In genomic region chr1:167510244-167510643, GRCh38 we compare ENCODE assay signal across 18 cellular contexts. TPM values are rescaled to one million over a fixed set of nuclear protein-coding genes. Genes with fewer than 3 reads are reported as not detected.
DNase-seq lines count a peak whose midpoint lies in the region; ATAC-seq and TF ChIP-seq lines count a peak whose summit lies in the region.
"Had no signal": no experiment of that assay in that cellular context is flagged by ENCODE, and none has a peak within 500 bp of the region (broad histone marks: within the 10 kb centered on the region; RNA-seq: fewer than 3 reads in every experiment).

No MANE protein-coding gene starts in this region.

- H3K27me3 ChIP-seq in neuronal stem cell (ENCODE audit: control insufficient read depth in 3 of 3, insufficient read depth in 3 of 3, low read depth in 1 of 3, low read length in 3 of 3) (no peaks in the 10 kb centered on the region), SK-N-SH (ENCODE audit: insufficient read depth) (no peaks in the 10 kb centered on the region; the same call in 1 of the 2 replicates)

- H3F3A ChIP-seq in SK-N-SH (replicated peaks; ENCODE audit: insufficient read depth): no peaks in the 10 kb centered on the region

- peak overlapping the region; percentile 76 for H3K27ac Mint-ChIP-seq in activated CD4-positive, alpha-beta T cell treated with anti-CD3 and anti-CD28 coated beads, Interleukin-2, amount 10 ng/mL, durations not matched to agents 7 days and 5 days
- H3K27ac Mint-ChIP-seq in activated naive CD4-positive, alpha-beta T cell treated with anti-CD3 and anti-CD28 coated beads, Interleukin-2, amount 50 U/mL, for 72 hours: peak overlapping the region in 1 of 2 donors; percentile 39

- no peaks in the 10 kb centered on the region for H3K79me1 ChIP-seq in neuronal stem cell (ENCODE audit: low read depth, low read length)

- no CpG with 5 or more reads among the region's 3 CpGs for WGBS in neuronal stem cell (ENCODE audit: extremely low coverage in 2 of 2, insufficient read length in 2 of 2, insufficient replicate concordance in 1 of 2), 2 donors
- 42% methylated on average over 3 of the region's 3 CpGs for WGBS in SK-N-SH (ENCODE audit: low lambda C conversion rate)

- peak overlapping the region; percentile 6 for H3K23ac ChIP-seq in neuronal stem cell (ENCODE audit: low read depth, low read length, poor library complexity)

- H3K36me3 ChIP-seq in neuronal stem cell (replicated peaks in 1 of 2; ENCODE audit: control insufficient read depth in 2 of 2, insufficient read depth in 2 of 2, low read length in 2 of 2) (no peaks in the 10 kb centered on the region), SK-N-SH (replicated peaks in 1 of 2; ENCODE audit: control insufficient read depth in 1 of 2, insufficient read depth in 2 of 2, low read length in 1 of 2) (no peaks in the 10 kb centered on the region)
- H3K36me3 ChIP-seq: esophagus squamous epithelium had no signal

- H3K4me2 ChIP-seq in neuronal stem cell (ENCODE audit: insufficient read depth, low read length, poor library complexity, severe bottlenecking) (no peak overlapping the region), SK-N-SH (no peak overlapping the region)

- no peak overlapping the region for H2BK5ac ChIP-seq in neuronal stem cell (ENCODE audit: low read length)

- peak overlapping the region; percentile 76 for H3K4me3 Mint-ChIP-seq in activated CD4-positive, alpha-beta T cell treated with anti-CD3 and anti-CD28 coated beads, Interleukin-2, amount 10 ng/mL, durations not matched to agents 7 days and 5 days

- POLR2A ChIA-PET in activated CD4-positive, alpha-beta T cell treated with anti-CD3 and anti-CD28 coated beads, Interleukin-2, amount 10 ng/mL, durations not matched to agents 7 days and 5 days (lab: Charles Lee): no interaction called here
- POLR2A ChIA-PET in SK-N-SH (lab: Yijun Ruan, JAX): no interaction called here

- H3K9ac ChIP-seq in neuronal stem cell (ENCODE audit: low read depth, low read length, poor library complexity) (no peak overlapping the region), SK-N-SH (no peak overlapping the region)

- H3K4me1 ChIP-seq in neuronal stem cell (ENCODE audit: control insufficient read depth in 2 of 2, insufficient read depth in 1 of 2, low read depth in 1 of 2, low read length in 2 of 2) (peaks cover 0 to 5% of the 10 kb centered on the region in 2 donors), SK-N-SH (ENCODE audit: control insufficient read depth in 1 of 2, insufficient read depth in 2 of 2, low read depth in 1 of 2, low read length in 1 of 2) (no peaks in the 10 kb centered on the region)
- H3K4me1 ChIP-seq: esophagus squamous epithelium had no signal

- H3K27ac ChIP-seq in neuronal stem cell (replicated peaks; ENCODE audit: low read length): no peak overlapping the region
- H3K27ac ChIP-seq in SK-N-SH (ENCODE audit: low read depth in 2 of 2, low read length in 1 of 2): no peak overlapping the region
- H3K27ac ChIP-seq in coronary artery: no peak overlapping the region
- H3K27ac ChIP-seq: esophagus squamous epithelium had no signal

- no peaks in the 10 kb centered on the region for H3K9me2 ChIP-seq in SK-N-SH

- no peak overlapping the region for H2BK12ac ChIP-seq in neuronal stem cell (ENCODE audit: low read length)

- ATAC-seq in activated naive CD4-positive, alpha-beta T cell treated with anti-CD3 and anti-CD28 coated beads, Interleukin-2, amount 50 U/mL, for 72 hours: peak; percentile 13 to 15
- no peak for ATAC-seq in GM21526 (IDR thresholded peaks at IDR 0.05; ENCODE audit: low FRiP score, unreplicated experiment)
- ATAC-seq: right cardiac atrium had no signal

- H4K91ac ChIP-seq in neuronal stem cell (ENCODE audit: low read depth, low read length, poor library complexity): no peak overlapping the region

- no peaks in the 10 kb centered on the region for H4K20me1 ChIP-seq in SK-N-SH (ENCODE audit: insufficient read depth)

- H3K4me3 ChIP-seq in neuronal stem cell (ENCODE audit: low read length in 2 of 2) (no peak overlapping the region), SK-N-SH (ENCODE audit: low read depth in 2 of 2, low read length in 1 of 2) (no peak overlapping the region), coronary artery (no peak overlapping the region)
- H3K4me3 ChIP-seq: esophagus squamous epithelium had no signal

- peaks cover 80% of the 10 kb centered on the region for H3K36me3 Mint-ChIP-seq in activated CD4-positive, alpha-beta T cell treated with anti-CD3 and anti-CD28 coated beads, Interleukin-2, amount 10 ng/mL, durations not matched to agents 7 days and 5 days (ENCODE audit: low read depth)
- H3K36me3 Mint-ChIP-seq in activated naive CD4-positive, alpha-beta T cell treated with anti-CD3 and anti-CD28 coated beads, Interleukin-2, amount 50 U/mL, for 72 hours: peaks cover 43 to 65% of the 10 kb centered on the region in 2 donors

- H3K79me2 ChIP-seq in SK-N-SH (ENCODE audit: insufficient read depth): no peaks in the 10 kb centered on the region

- DNase-seq in activated CD4-positive, alpha-beta T cell treated with anti-CD3 and anti-CD28 coated beads, Interleukin-2, amount 10 ng/mL, durations not matched to agents 7 days and 5 days: no peak
- no peak for DNase-seq in activated CD4-positive, alpha-beta T cell treated with anti-CD3 and anti-CD28 coated beads for 1 hour
- DNase-seq in NCI-H146 treated with DMSO at 0.1 percent for 48 hours (lab: John Stamatoyannopoulos, UW; ENCODE audit: unreplicated experiment) (peak; percentile 60), neuronal stem cell (ENCODE audit: low spot score) (no peak), SK-N-SH (no peak), coronary artery (ENCODE audit: low spot score) (no peak)
- no peak for DNase-seq in activated naive CD4-positive, alpha-beta T cell treated with anti-CD3 and anti-CD28 coated beads, Interleukin-2, amount 50 U/mL, for 72 hours (ENCODE audit: low spot score in 2 of 2)
- DNase-seq: ACHN, caudate nucleus, EL, esophagus squamous epithelium, glutamatergic neuron, H7, NCI-H2029, right cardiac atrium, Right ventricle myocardium superior had no signal

- H3K14ac ChIP-seq in neuronal stem cell (ENCODE audit: low read length): no peak overlapping the region

- H2AK5ac ChIP-seq in neuronal stem cell (ENCODE audit: low read depth, low read length): no peak overlapping the region

- H3K9me3 Mint-ChIP-seq in activated CD4-positive, alpha-beta T cell treated with anti-CD3 and anti-CD28 coated beads, Interleukin-2, amount 10 ng/mL, durations not matched to agents 7 days and 5 days: no peaks in the 10 kb centered on the region
- peaks cover 0 to 3% of the 10 kb centered on the region in 2 donors for H3K9me3 Mint-ChIP-seq in activated naive CD4-positive, alpha-beta T cell treated with anti-CD3 and anti-CD28 coated beads, Interleukin-2, amount 50 U/mL, for 72 hours

- CTCF ChIA-PET in activated CD4-positive, alpha-beta T cell treated with anti-CD3 and anti-CD28 coated beads, Interleukin-2, amount 10 ng/mL, durations not matched to agents 7 days and 5 days (lab: Charles Lee): interaction anchor here (0.9 to 1.6 kb wide), 4 partner anchors 9 to 54 kb away, joined by 3 to 6 read pairs (median 3); no protein-coding TSS in a partner anchor
- CTCF ChIA-PET in SK-N-SH (lab: Yijun Ruan, JAX): interaction anchor here (1.0 kb wide), 1 partner anchor 30 kb away, joined by 4 read pairs; no protein-coding TSS in a partner anchor

- peaks cover 0 to 2% of the 10 kb centered on the region in 2 donors for H3K9me3 ChIP-seq in neuronal stem cell (replicated peaks in 1 of 2; ENCODE audit: control insufficient read depth in 2 of 2, insufficient read depth in 1 of 2, low read depth in 1 of 2, low read length in 2 of 2)
- no peaks in the 10 kb centered on the region for H3K9me3 ChIP-seq in SK-N-SH
- H3K9me3 ChIP-seq: esophagus squamous epithelium had no signal

- no peak for TF ChIP-seq RAD21 in SK-N-SH (IDR thresholded peaks at IDR 0.05; ENCODE audit: low read length)

- H3K27me3 Mint-ChIP-seq in activated CD4-positive, alpha-beta T cell treated with anti-CD3 and anti-CD28 coated beads, Interleukin-2, amount 10 ng/mL, durations not matched to agents 7 days and 5 days: no peaks in the 10 kb centered on the region

- TF ChIP-seq CTCF in SK-N-SH (IDR thresholded peaks at IDR 0.05) (no peak), coronary artery (IDR thresholded peaks at IDR 0.05) (no peak)

- no peak overlapping the region for H2BK15ac ChIP-seq in neuronal stem cell (ENCODE audit: low read length)

- no peak overlapping the region for H3K4ac ChIP-seq in neuronal stem cell (ENCODE audit: low read length)

- no peak overlapping the region for H2AFZ ChIP-seq in neuronal stem cell (ENCODE audit: low read length)
- H2AFZ ChIP-seq in SK-N-SH (ENCODE audit: low read depth): no peak overlapping the region

- no peak for TF ChIP-seq EP300 in SK-N-SH (IDR thresholded peaks at IDR 0.05; ENCODE audit: borderline replicate concordance in 1 of 2, low read depth in 1 of 2, low read length in 1 of 2)

- H3K18ac ChIP-seq in neuronal stem cell (ENCODE audit: low read length): peak overlapping the region; percentile 9

- H3K4me1 Mint-ChIP-seq in activated CD4-positive, alpha-beta T cell treated with anti-CD3 and anti-CD28 coated beads, Interleukin-2, amount 10 ng/mL, durations not matched to agents 7 days and 5 days: peaks cover 81% of the 10 kb centered on the region

- no peak overlapping the region for H4K8ac ChIP-seq in neuronal stem cell (ENCODE audit: low read depth, low read length)

- H2BK120ac ChIP-seq in neuronal stem cell (ENCODE audit: low read depth, low read length): no peak overlapping the region

TF ChIP-seq in SK-N-SH, 30 proteins besides CTCF, POLR2A, EP300 and RAD21 (continues in another document):
- no peak for TF ChIP-seq SMC3 (IDR thresholded peaks at IDR 0.05; ENCODE audit: low read depth, low read length)

RNA-seq across cellular contexts. Expression of gene CD247, which starts 8.1 kb away (rescaled TPM):
- 100 to 1,000 TPM; 251 to 261 TPM for total RNA-seq in activated CD4-positive, alpha-beta T cell treated with anti-CD3 and anti-CD28 coated beads, Interleukin-2, amount 10 ng/mL, durations not matched to agents 7 days and 5 days
- 100 to 1,000 TPM; 118 to 158 TPM for total RNA-seq in activated naive CD4-positive, alpha-beta T cell treated with anti-CD3 and anti-CD28 coated beads, Interleukin-2, amount 50 U/mL, for 72 hours
- polyA plus RNA-seq in neuronal stem cell (2013, experiment 1 of 2): 1.5 TPM
- polyA plus RNA-seq in neuronal stem cell (2013, experiment 2 of 2): 1.5 TPM
- polyA plus RNA-seq in SK-N-SH (2012; rRNA removed): 0.08 TPM in 1 of 2 replicates, not detected in the other
- 0.05 TPM in 1 of 2 replicates, not detected in the other for polyA plus RNA-seq in SK-N-SH (2012; cell fraction: cytosol; rRNA removed)
- polyA plus RNA-seq in SK-N-SH (2012; cell fraction: nucleus; rRNA removed): 0.04 TPM in 1 of 2 replicates, not detected in the other
- total RNA-seq: osteoblast had no signal

RNA-seq across cellular contexts. Expression of gene CREG1, which starts 43.3 kb away (rescaled TPM):
- 1 to 10 TPM; 8.0 to 8.2 TPM for total RNA-seq in activated CD4-positive, alpha-beta T cell treated with anti-CD3 and anti-CD28 coated beads, Interleukin-2, amount 10 ng/mL, durations not matched to agents 7 days and 5 days
- 10 to 100 TPM; 11.7 to 15.1 TPM for total RNA-seq in activated naive CD4-positive, alpha-beta T cell treated with anti-CD3 and anti-CD28 coated beads, Interleukin-2, amount 50 U/mL, for 72 hours
- 32.6 TPM for polyA plus RNA-seq in neuronal stem cell (2013, experiment 1 of 2)
- polyA plus RNA-seq in neuronal stem cell (2013, experiment 2 of 2): 33.4 TPM
- 26.1 and 37.0 TPM in 2 replicates for polyA plus RNA-seq in SK-N-SH (2012; rRNA removed)
- polyA plus RNA-seq in SK-N-SH (2012; cell fraction: cytosol; rRNA removed): 40.5 and 46.1 TPM in 2 replicates
- 11.2 and 17.5 TPM in 2 replicates for polyA plus RNA-seq in SK-N-SH (2012; cell fraction: nucleus; rRNA removed)
